ENCODE assay signal across 2 cellular contexts in the genomic region with DNA sequence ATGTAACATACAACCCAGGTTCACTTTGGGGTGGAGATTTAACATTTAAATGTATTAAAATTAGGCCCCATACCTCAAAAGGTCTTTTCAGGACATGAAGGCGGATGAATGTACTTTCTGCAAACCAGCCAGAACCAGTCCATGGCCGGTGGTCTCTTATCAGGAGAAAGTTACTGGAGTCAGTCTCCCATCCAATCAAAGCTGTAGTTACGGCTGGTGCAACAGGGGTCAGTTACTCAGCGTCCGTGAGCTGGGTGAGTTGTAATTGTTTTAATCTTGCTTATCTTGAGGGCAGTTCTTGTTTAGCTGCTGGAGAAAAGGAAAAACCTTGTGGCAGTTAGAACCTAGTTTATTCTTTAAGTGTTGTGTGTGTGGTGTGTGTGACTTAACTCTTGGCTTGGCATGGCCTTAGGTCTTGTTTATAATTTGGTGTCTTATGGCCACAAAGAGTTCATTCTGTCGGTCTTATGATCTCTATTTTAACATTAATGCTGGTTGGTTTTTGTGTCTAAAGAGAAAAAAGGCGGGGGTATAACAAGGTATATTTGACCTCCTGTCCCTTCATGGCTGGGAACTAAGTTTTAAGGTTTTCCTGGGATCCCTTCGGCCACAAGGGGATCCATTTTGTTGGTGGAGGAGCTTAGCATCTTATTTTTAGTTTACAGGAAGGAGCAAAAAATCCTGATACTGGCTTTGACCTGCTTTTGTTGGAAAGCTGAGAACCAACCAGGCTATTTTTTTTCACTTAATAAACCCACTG.
A peak's percentile ranks its signal among the peaks of the same experiment; 100 is the strongest.
TF ChIP-seq lines count a peak whose summit lies in the region.

No MANE protein-coding gene starts in this region.

TF ChIP-seq in GM23338, 12 proteins besides CTCF, POLR2A, EP300 and RAD21 (continues in another document):
- TF ChIP-seq NANOG (IDR thresholded peaks at IDR 0.05; ENCODE audit: borderline replicate concordance), result no peak
- TF ChIP-seq POLR2AphosphoS5 (IDR thresholded peaks at IDR 0.05; ENCODE audit: low read depth), result no peak
- TF ChIP-seq, protein P1, sequence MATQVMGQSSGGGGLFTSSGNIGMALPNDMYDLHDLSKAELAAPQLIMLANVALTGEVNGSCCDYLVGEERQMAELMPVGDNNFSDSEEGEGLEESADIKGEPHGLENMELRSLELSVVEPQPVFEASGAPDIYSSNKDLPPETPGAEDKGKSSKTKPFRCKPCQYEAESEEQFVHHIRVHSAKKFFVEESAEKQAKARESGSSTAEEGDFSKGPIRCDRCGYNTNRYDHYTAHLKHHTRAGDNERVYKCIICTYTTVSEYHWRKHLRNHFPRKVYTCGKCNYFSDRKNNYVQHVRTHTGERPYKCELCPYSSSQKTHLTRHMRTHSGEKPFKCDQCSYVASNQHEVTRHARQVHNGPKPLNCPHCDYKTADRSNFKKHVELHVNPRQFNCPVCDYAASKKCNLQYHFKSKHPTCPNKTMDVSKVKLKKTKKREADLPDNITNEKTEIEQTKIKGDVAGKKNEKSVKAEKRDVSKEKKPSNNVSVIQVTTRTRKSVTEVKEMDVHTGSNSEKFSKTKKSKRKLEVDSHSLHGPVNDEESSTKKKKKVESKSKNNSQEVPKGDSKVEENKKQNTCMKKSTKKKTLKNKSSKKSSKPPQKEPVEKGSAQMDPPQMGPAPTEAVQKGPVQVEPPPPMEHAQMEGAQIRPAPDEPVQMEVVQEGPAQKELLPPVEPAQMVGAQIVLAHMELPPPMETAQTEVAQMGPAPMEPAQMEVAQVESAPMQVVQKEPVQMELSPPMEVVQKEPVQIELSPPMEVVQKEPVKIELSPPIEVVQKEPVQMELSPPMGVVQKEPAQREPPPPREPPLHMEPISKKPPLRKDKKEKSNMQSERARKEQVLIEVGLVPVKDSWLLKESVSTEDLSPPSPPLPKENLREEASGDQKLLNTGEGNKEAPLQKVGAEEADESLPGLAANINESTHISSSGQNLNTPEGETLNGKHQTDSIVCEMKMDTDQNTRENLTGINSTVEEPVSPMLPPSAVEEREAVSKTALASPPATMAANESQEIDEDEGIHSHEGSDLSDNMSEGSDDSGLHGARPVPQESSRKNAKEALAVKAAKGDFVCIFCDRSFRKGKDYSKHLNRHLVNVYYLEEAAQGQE (IDR thresholded peaks at IDR 0.05; ENCODE audit: unreplicated experiment), result no peak
- TF ChIP-seq, protein P2, sequence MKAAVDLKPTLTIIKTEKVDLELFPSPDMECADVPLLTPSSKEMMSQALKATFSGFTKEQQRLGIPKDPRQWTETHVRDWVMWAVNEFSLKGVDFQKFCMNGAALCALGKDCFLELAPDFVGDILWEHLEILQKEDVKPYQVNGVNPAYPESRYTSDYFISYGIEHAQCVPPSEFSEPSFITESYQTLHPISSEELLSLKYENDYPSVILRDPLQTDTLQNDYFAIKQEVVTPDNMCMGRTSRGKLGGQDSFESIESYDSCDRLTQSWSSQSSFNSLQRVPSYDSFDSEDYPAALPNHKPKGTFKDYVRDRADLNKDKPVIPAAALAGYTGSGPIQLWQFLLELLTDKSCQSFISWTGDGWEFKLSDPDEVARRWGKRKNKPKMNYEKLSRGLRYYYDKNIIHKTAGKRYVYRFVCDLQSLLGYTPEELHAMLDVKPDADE (IDR thresholded peaks at IDR 0.05), result no peak
- no peak for TF ChIP-seq ZNF331 (CRISPR knock-in tag; IDR thresholded peaks at IDR 0.05; ENCODE audit: low read depth)
- no peak for TF ChIP-seq STAT1 (IDR thresholded peaks at IDR 0.05; ENCODE audit: unreplicated experiment)
- TF ChIP-seq JUNB (IDR thresholded peaks at IDR 0.05; ENCODE audit: unreplicated experiment), result no peak
- TF ChIP-seq EZH2phosphoT487 (IDR thresholded peaks at IDR 0.05; ENCODE audit: unreplicated experiment), result no peak
- no peak for TF ChIP-seq ZNF114 (CRISPR knock-in tag; IDR thresholded peaks at IDR 0.05)

TF ChIP-seq in K562, 482 proteins besides CTCF, POLR2A, EP300 and RAD21 (continues in another document):
- TF ChIP-seq MYBL2 (IDR thresholded peaks at IDR 0.05; ENCODE audit: low read depth), result peak; percentile 71
- no peak for TF ChIP-seq MYBL2 (CRISPR knock-in tag; IDR thresholded peaks at IDR 0.05; ENCODE audit: borderline replicate concordance)
- TF ChIP-seq MCM5 (IDR thresholded peaks at IDR 0.05; ENCODE audit: low read depth), result no peak
- TF ChIP-seq, protein P3, sequence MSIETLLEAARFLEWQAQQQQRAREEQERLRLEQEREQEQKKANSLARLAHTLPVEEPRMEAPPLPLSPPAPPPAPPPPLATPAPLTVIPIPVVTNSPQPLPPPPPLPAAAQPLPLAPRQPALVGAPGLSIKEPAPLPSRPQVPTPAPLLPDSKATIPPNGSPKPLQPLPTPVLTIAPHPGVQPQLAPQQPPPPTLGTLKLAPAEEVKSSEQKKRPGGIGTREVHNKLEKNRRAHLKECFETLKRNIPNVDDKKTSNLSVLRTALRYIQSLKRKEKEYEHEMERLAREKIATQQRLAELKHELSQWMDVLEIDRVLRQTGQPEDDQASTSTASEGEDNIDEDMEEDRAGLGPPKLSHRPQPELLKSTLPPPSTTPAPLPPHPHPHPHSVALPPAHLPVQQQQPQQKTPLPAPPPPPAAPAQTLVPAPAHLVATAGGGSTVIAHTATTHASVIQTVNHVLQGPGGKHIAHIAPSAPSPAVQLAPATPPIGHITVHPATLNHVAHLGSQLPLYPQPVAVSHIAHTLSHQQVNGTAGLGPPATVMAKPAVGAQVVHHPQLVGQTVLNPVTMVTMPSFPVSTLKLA (conservative IDR thresholded peaks at IDR 0.05), result peak in 1 of 2 experiments; percentile 41; a peak in 2 of 4 replicates
- TF ChIP-seq ELF1 (tag; IDR thresholded peaks at IDR 0.05), result 0 out of 2 replicates have a peak, but pooled peaks have one; percentile 16
- peak; percentile 25; the same call in 1 of the 2 replicates for TF ChIP-seq KLF13 (tag; IDR thresholded peaks at IDR 0.05; ENCODE audit: borderline replicate concordance, low read depth)
- TF ChIP-seq, protein P4, sequence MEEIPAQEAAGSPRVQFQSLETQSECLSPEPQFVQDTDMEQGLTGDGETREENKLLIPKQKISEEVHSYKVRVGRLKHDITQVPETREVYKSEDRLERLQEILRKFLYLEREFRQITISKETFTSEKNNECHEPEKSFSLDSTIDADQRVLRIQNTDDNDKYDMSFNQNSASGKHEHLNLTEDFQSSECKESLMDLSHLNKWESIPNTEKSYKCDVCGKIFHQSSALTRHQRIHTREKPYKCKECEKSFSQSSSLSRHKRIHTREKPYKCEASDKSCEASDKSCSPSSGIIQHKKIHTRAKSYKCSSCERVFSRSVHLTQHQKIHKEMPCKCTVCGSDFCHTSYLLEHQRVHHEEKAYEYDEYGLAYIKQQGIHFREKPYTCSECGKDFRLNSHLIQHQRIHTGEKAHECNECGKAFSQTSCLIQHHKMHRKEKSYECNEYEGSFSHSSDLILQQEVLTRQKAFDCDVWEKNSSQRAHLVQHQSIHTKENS (CRISPR knock-in tag; IDR thresholded peaks at IDR 0.05), result 0 out of 2 replicates have a peak, but pooled peaks have one; percentile 33
- no peak for TF ChIP-seq HOXB6 (CRISPR knock-in tag; IDR thresholded peaks at IDR 0.05; ENCODE audit: borderline replicate concordance)
- TF ChIP-seq ZNF232 (CRISPR knock-in tag; IDR thresholded peaks at IDR 0.05), result no peak
- TF ChIP-seq NCOA4 (IDR thresholded peaks at IDR 0.05; ENCODE audit: partially characterized antibody), result no peak
- peak; percentile 18; the same call in 1 of the 2 replicates for TF ChIP-seq ZBTB17 (CRISPR knock-in tag; IDR thresholded peaks at IDR 0.05)
- no peak for TF ChIP-seq NR4A1 (CRISPR knock-in tag; IDR thresholded peaks at IDR 0.05)
- TF ChIP-seq NR4A1 (tag; IDR thresholded peaks at IDR 0.05), result peak; percentile 17; the same call in 1 of the 2 replicates
- 0 out of 2 replicates have a peak, but pooled peaks have one; percentile 16 for TF ChIP-seq ZBTB7A (IDR thresholded peaks at IDR 0.05; ENCODE audit: borderline replicate concordance, control insufficient read depth, low read depth, low read length)
- peak; percentile 18; the same call in 1 of the 2 replicates for TF ChIP-seq LARP7 (IDR thresholded peaks at IDR 0.05)
- TF ChIP-seq CHCHD3 (CRISPR knock-in tag; IDR thresholded peaks at IDR 0.05), result no peak
- no peak for TF ChIP-seq ZNF778 (CRISPR knock-in tag; IDR thresholded peaks at IDR 0.05)
- no peak for TF ChIP-seq GATAD2A (IDR thresholded peaks at IDR 0.05)
- peak; percentile 58 for TF ChIP-seq TBP (optimal IDR thresholded peaks at IDR 0.05; ENCODE audit: low read depth, low read length)
- TF ChIP-seq HDAC8 (tag; IDR thresholded peaks at IDR 0.05), result peak; percentile 78; the same call in 1 of the 2 replicates
- TF ChIP-seq, protein P5, sequence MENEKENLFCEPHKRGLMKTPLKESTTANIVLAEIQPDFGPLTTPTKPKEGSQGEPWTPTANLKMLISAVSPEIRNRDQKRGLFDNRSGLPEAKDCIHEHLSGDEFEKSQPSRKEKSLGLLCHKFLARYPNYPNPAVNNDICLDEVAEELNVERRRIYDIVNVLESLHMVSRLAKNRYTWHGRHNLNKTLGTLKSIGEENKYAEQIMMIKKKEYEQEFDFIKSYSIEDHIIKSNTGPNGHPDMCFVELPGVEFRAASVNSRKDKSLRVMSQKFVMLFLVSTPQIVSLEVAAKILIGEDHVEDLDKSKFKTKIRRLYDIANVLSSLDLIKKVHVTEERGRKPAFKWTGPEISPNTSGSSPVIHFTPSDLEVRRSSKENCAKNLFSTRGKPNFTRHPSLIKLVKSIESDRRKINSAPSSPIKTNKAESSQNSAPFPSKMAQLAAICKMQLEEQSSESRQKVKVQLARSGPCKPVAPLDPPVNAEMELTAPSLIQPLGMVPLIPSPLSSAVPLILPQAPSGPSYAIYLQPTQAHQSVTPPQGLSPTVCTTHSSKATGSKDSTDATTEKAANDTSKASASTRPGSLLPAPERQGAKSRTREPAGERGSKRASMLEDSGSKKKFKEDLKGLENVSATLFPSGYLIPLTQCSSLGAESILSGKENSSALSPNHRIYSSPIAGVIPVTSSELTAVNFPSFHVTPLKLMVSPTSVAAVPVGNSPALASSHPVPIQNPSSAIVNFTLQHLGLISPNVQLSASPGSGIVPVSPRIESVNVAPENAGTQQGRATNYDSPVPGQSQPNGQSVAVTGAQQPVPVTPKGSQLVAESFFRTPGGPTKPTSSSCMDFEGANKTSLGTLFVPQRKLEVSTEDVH (IDR thresholded peaks at IDR 0.05; ENCODE audit: low read depth, partially characterized antibody), result peak; percentile 68
- TF ChIP-seq XRCC3 (IDR thresholded peaks at IDR 0.05), result no peak
- no peak for TF ChIP-seq ZZZ3 (IDR thresholded peaks at IDR 0.05)
- peak in 1 of 3 experiments; percentile 29 for TF ChIP-seq YY1 (IDR thresholded peaks at IDR 0.05; ENCODE audit: borderline replicate concordance in 1 of 3, control insufficient read depth in 1 of 3, extremely low read depth in 1 of 3, insufficient read depth in 3 of 3, insufficient read length in 1 of 3, insufficient replicate concordance in 2 of 3, low read depth in 1 of 3, low read length in 2 of 3)
- no peak for TF ChIP-seq MAFG (tag; conservative IDR thresholded peaks at IDR 0.05)
